8 cellular contexts compared by ENCODE assay signal in genomic region chr11:8807544-8808225, GRCh38.
DNase-seq lines count a peak whose midpoint lies in the region; ATAC-seq and TF ChIP-seq lines count a peak whose summit lies in the region.

No MANE protein-coding gene starts in this region.

- peaks cover 47 to 68% (median 53%) of the 10 kb centered on the region in 3 donors for H3K4me1 ChIP-seq in skeletal muscle tissue (ENCODE audit: control insufficient read depth in 3 of 3, insufficient read depth in 3 of 3, low read length in 3 of 3)

- H3K4me3 ChIP-seq in skeletal muscle tissue (ENCODE audit: low read length in 3 of 3) = peak overlapping the region; percentile 54 to 85 (median 61)

- peak overlapping the region; percentile 88 for H3K27ac ChIP-seq in skeletal muscle tissue (ENCODE audit: low read depth, low read length)

- peak overlapping the region; percentile 60 to 73 (median 64) for H3K9ac ChIP-seq in skeletal muscle tissue (ENCODE audit: low read depth in 1 of 3, low read length in 3 of 3)

- intact Hi-C loops in MCF 10A (cut with micrococcal nuclease) = no loop called here

- H3K36me3 ChIP-seq in skeletal muscle tissue (ENCODE audit: control insufficient read depth in 3 of 3, insufficient read depth in 3 of 3, low read length in 3 of 3) = no peaks in the 10 kb centered on the region

- CTCF ChIA-PET in MCF 10A (lab: Yijun Ruan, JAX) = interaction anchor here (0.5 to 3.3 kb wide), 9 partner anchors 21 to 330 kb away, joined by 3 to 16 read pairs (median 4); no protein-coding TSS in a partner anchor
- CTCF ChIA-PET in activated CD4-positive, alpha-beta memory T cell treated with anti-CD3 and anti-CD28 coated beads, Interleukin-2, amount 10 ng/mL, durations not matched to agents 7 days and 5 days (lab: Charles Lee) = interaction anchor here (2.2 kb wide), 1 partner anchor 28 kb away, joined by 5 read pairs; no protein-coding TSS in a partner anchor

- no peak for ATAC-seq in HG02763 (IDR thresholded peaks at IDR 0.05; ENCODE audit: unreplicated experiment)

- H3K9me3 Mint-ChIP-seq in MCF 10A (ENCODE audit: unreplicated experiment) = no peaks in the 10 kb centered on the region
- no peaks in the 10 kb centered on the region for H3K9me3 Mint-ChIP-seq in activated CD4-positive, alpha-beta memory T cell treated with anti-CD3 and anti-CD28 coated beads, Interleukin-2, amount 10 ng/mL, durations not matched to agents 7 days and 5 days

- DNase-seq in G401 (ENCODE audit: low spot score) (peak; percentile 26), MCF 10A (ENCODE audit: unreplicated experiment) (peak; percentile 70), hepatic stellate cell (ENCODE audit: low spot score) (peak; percentile 85), mesenteric fat pad (ENCODE audit: low spot score) (no peak), DMS53 treated with DMSO at 0.1 percent for 48 hours (lab: John Stamatoyannopoulos, UW; ENCODE audit: unreplicated experiment) (no peak)
- no peak for DNase-seq in activated CD4-positive, alpha-beta memory T cell treated with anti-CD3 and anti-CD28 coated beads, Interleukin-2, amount 10 ng/mL, durations not matched to agents 7 days and 5 days

- in situ Hi-C loops in G401 (cut with HindIII; ENCODE audit: low sequenced_read_pairs) = no loop called here

- H3K4me1 Mint-ChIP-seq in MCF 10A (ENCODE audit: insufficient read depth, unreplicated experiment) = peaks cover 37% of the 10 kb centered on the region
- peaks cover 5% of the 10 kb centered on the region for H3K4me1 Mint-ChIP-seq in activated CD4-positive, alpha-beta memory T cell treated with anti-CD3 and anti-CD28 coated beads, Interleukin-2, amount 10 ng/mL, durations not matched to agents 7 days and 5 days

- peak overlapping the region; percentile 83 for H3K27ac Mint-ChIP-seq in MCF 10A (ENCODE audit: low read depth, unreplicated experiment)
- no peak overlapping the region for H3K27ac Mint-ChIP-seq in activated CD4-positive, alpha-beta memory T cell treated with anti-CD3 and anti-CD28 coated beads, Interleukin-2, amount 10 ng/mL, durations not matched to agents 7 days and 5 days

- POLR2A ChIA-PET in MCF 10A (lab: Yijun Ruan, JAX) = interaction anchor here (0.8 to 5.8 kb wide), 10 partner anchors 10 to 156 kb away, joined by 3 to 66 read pairs (median 6); partner anchors contain the start of genes RPL27A, TMEM9B and TRIM66
- POLR2A ChIA-PET in activated CD4-positive, alpha-beta memory T cell treated with anti-CD3 and anti-CD28 coated beads, Interleukin-2, amount 10 ng/mL, durations not matched to agents 7 days and 5 days (lab: Charles Lee) = no interaction called here

- H3K27me3 ChIP-seq in skeletal muscle tissue (ENCODE audit: control insufficient read depth in 3 of 3, insufficient read depth in 3 of 3, low read length in 3 of 3) = no peaks in the 10 kb centered on the region

- TF ChIP-seq CTCF in MCF 10A (IDR thresholded peaks at IDR 0.05; ENCODE audit: unreplicated experiment) = no peak

- no TSS peak for BruUV-seq in MCF 10A (replicated peaks; lab: Mats Ljungman, UMichigan)

- H3K4me3 Mint-ChIP-seq in MCF 10A (ENCODE audit: unreplicated experiment) = peak overlapping the region; percentile 80
- H3K4me3 Mint-ChIP-seq in activated CD4-positive, alpha-beta memory T cell treated with anti-CD3 and anti-CD28 coated beads, Interleukin-2, amount 10 ng/mL, durations not matched to agents 7 days and 5 days = no peak overlapping the region

- H3K36me3 Mint-ChIP-seq in MCF 10A (ENCODE audit: insufficient read depth, unreplicated experiment) = peaks cover 8% of the 10 kb centered on the region
- no peaks in the 10 kb centered on the region for H3K36me3 Mint-ChIP-seq in activated CD4-positive, alpha-beta memory T cell treated with anti-CD3 and anti-CD28 coated beads, Interleukin-2, amount 10 ng/mL, durations not matched to agents 7 days and 5 days (ENCODE audit: low read depth)

- no peaks in the 10 kb centered on the region for H3K27me3 Mint-ChIP-seq in MCF 10A (ENCODE audit: insufficient read depth, unreplicated experiment)
- peaks cover 13% of the 10 kb centered on the region for H3K27me3 Mint-ChIP-seq in activated CD4-positive, alpha-beta memory T cell treated with anti-CD3 and anti-CD28 coated beads, Interleukin-2, amount 10 ng/mL, durations not matched to agents 7 days and 5 days

- no peaks in the 10 kb centered on the region for H3K9me3 ChIP-seq in skeletal muscle tissue (ENCODE audit: control insufficient read depth in 3 of 3, low read length in 3 of 3)

Comparison
In these comparisons a context has a peak if more than half of its experiments do, and no peak if none do; other contexts are left out.
1. DNase-seq: peak in G401 (single experiment), MCF 10A (single experiment) and hepatic stellate cell (single experiment); none in mesenteric fat pad (single experiment), DMS53 treated with DMSO at 0.1 percent for 48 hours (single experiment) and activated CD4-positive, alpha-beta memory T cell treated with anti-CD3 and anti-CD28 coated beads, Interleukin-2, amount 10 ng/mL, durations not matched to agents 7 days and 5 days (single experiment).